Comparison of ENCODE assay signal across 8 cellular contexts in the genomic region with DNA sequence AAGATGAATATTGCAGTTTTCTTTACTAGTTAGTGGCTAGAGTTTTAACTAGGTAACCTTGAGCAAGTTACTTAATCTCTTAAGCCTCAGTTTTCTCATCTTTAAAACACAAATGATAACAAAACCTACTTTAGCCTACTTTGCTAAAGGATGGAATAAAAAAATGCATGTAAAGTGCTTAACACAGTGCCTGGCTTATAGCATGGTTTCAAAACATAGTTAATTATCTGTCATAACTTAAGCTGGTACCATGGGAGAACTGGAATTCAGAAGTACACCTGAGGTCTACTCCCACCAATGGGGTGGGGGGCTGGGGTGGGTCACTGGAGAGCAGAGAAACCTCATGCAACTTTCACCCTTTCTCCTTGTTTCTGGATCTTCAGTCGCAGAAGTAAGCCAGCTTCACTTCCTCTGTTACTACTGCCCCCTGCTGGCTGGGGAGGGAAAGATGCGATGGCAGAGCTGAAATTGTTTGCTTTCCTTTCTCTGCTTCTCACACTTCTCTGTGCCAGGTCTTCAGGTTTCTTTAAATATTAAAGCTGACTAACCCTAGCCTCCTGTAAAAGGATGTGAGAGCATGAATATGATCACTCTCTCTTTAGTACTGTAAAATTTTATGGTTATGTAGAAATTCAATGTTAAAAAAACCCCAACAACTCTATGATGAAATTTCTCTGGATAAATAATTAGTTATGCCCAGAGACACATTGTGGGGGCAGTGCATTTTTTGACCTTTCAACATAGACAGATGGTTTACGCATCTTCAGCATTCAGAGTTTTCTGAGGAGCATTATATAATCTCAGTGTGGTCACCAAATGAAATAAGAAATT.
DNase-seq lines count a peak whose midpoint lies in the region; ATAC-seq and TF ChIP-seq lines count a peak whose summit lies in the region.

No MANE protein-coding gene starts in this region.

- H3K27ac ChIP-seq in neutrophil (no peak overlapping the region), subcutaneous abdominal adipose tissue (ENCODE audit: low read depth, low read length) (peak overlapping the region; percentile 74)

- no peak overlapping the region for H3K9ac ChIP-seq in subcutaneous abdominal adipose tissue (ENCODE audit: low read length in 5 of 5)

- H3K36me3 ChIP-seq in neutrophil (no peaks in the 10 kb centered on the region), subcutaneous abdominal adipose tissue (ENCODE audit: control insufficient read depth in 5 of 5, insufficient read depth in 5 of 5, low read length in 5 of 5) (no peaks in the 10 kb centered on the region)

- H3K27me3 ChIP-seq in neutrophil = no peaks in the 10 kb centered on the region
- H3K27me3 ChIP-seq in subcutaneous abdominal adipose tissue (ENCODE audit: control insufficient read depth in 5 of 5, insufficient read depth in 4 of 5, low read length in 5 of 5) = no peaks in the 10 kb centered on the region

- ATAC-seq in GM18907 (IDR thresholded peaks at IDR 0.05; ENCODE audit: unreplicated experiment) (peak; percentile 77), HG03521 (IDR thresholded peaks at IDR 0.05; ENCODE audit: unreplicated experiment) (peak; percentile 63)

- peaks cover 15 to 18% of the 10 kb centered on the region in 2 experiments for H3K4me1 ChIP-seq in neutrophil (ENCODE audit: control insufficient read depth in 1 of 2, insufficient read depth in 1 of 2, low read depth in 1 of 2, low read length in 1 of 2)
- H3K4me1 ChIP-seq in subcutaneous abdominal adipose tissue (ENCODE audit: control insufficient read depth in 5 of 5, insufficient read depth in 5 of 5, low read length in 5 of 5) = peaks cover 2 to 14% (median 10%) of the 10 kb centered on the region in 5 donors

- TF ChIP-seq CTCF in foreskin fibroblast (IDR thresholded peaks at IDR 0.05; ENCODE audit: low read depth, low read length) (peak; percentile 84), neutrophil (IDR thresholded peaks at IDR 0.05) (peak; percentile 90)

- no peaks in the 10 kb centered on the region for H3K9me3 ChIP-seq in neutrophil
- no peaks in the 10 kb centered on the region for H3K9me3 ChIP-seq in subcutaneous abdominal adipose tissue (ENCODE audit: control insufficient read depth in 5 of 5, low read length in 5 of 5)

- H3K4me3 ChIP-seq in foreskin fibroblast (ENCODE audit: low read depth in 1 of 2, low read length in 2 of 2) = no peak overlapping the region
- no peak overlapping the region for H3K4me3 ChIP-seq in neutrophil (ENCODE audit: low read depth in 1 of 2, low read length in 1 of 2)
- H3K4me3 ChIP-seq in subcutaneous abdominal adipose tissue (ENCODE audit: low read depth in 1 of 5, low read length in 5 of 5) = no peak overlapping the region

- peak; percentile 26 to 54 for DNase-seq in AML-193 (lab: John Stamatoyannopoulos, UW)
- peak; percentile 90 for DNase-seq in OCI-M1 (lab: John Stamatoyannopoulos, UW)
- peak; percentile 75 to 81 for DNase-seq in activated T-cell treated with anti-CD3 and anti-CD28 coated beads, Interleukin-2, amount 50 U/mL, for 48 hours
- DNase-seq in foreskin fibroblast = peak; percentile 60 to 90

Comparison
In these comparisons a context has a peak if more than half of its experiments do, and no peak if none do; other contexts are left out.
1. DNase-seq: peak in every context shown above with its lines; median percentile 90 in OCI-M1; 78 in activated T-cell treated with anti-CD3 and anti-CD28 coated beads, Interleukin-2, amount 50 U/mL, for 48 hours; 75 in foreskin fibroblast; 40 in AML-193.